ENCODE assay signal across 1 cellular context in genomic region chr3:195175476-195176337, GRCh38.
TF ChIP-seq lines count a peak whose summit lies in the region.

No MANE protein-coding gene starts in this region.

TF ChIP-seq in HepG2, 621 proteins besides CTCF, POLR2A, EP300 and RAD21 (continued from another document):
- peak; percentile 67 for TF ChIP-seq ZNF770 (CRISPR knock-in tag; IDR thresholded peaks at IDR 0.05)
- no peak for TF ChIP-seq ZBTB3 (CRISPR knock-in tag; IDR thresholded peaks at IDR 0.05; ENCODE audit: borderline replicate concordance, low read depth)
- 0 out of 2 replicates have a peak, but pooled peaks have one; percentile 36 for TF ChIP-seq HOXA9 (CRISPR knock-in tag; IDR thresholded peaks at IDR 0.05; ENCODE audit: borderline replicate concordance)
- TF ChIP-seq ZNF501 (CRISPR knock-in tag; IDR thresholded peaks at IDR 0.05) = peak; percentile 32; the same call in 1 of the 2 replicates
- 0 out of 2 replicates have a peak, but pooled peaks have one; percentile 27 for TF ChIP-seq FOXO4 (CRISPR knock-in tag; conservative IDR thresholded peaks at IDR 0.05)
- 0 out of 2 replicates have a peak, but pooled peaks have one; percentile 17 for TF ChIP-seq ZFX (CRISPR knock-in tag; IDR thresholded peaks at IDR 0.05; ENCODE audit: low read depth)
- no peak for TF ChIP-seq SMYD3 (CRISPR knock-in tag; IDR thresholded peaks at IDR 0.05)
